Comparison of ENCODE assay signal across 9 cellular contexts in genomic region chr1:24926596-24927249, GRCh38. TPM values are rescaled to one million over a fixed set of nuclear protein-coding genes. Genes with fewer than 3 reads are reported as not detected.
DNase-seq lines count a peak whose midpoint lies in the region; ATAC-seq, FAIRE-seq and TF ChIP-seq lines count a peak whose summit lies in the region.
"Had no signal": no experiment of that assay in that cellular context is flagged by ENCODE, and none has a peak within 500 bp of the region (broad histone marks: within the 10 kb centered on the region; RNA-seq: fewer than 3 reads in every experiment).

No MANE protein-coding gene starts in this region.

- DNase-seq in CD1c-positive myeloid dendritic cell (ENCODE audit: extremely low spot score) = peak; percentile 78
- no peak for DNase-seq in GM18507 (ENCODE audit: extremely low spot score, insufficient read length, low read depth)
- peak; percentile 55 for DNase-seq in WTC11 (ENCODE audit: low spot score)
- DNase-seq in left kidney (ENCODE audit: low read depth, low spot score) = peak; percentile 69
- no peak for DNase-seq in body of pancreas
- no peak for DNase-seq in T1000 (lab: John Stamatoyannopoulos, UW)
- no peak for DNase-seq in activated gamma-delta T cell (lab: John Stamatoyannopoulos, UW)
- DNase-seq in left lobe of liver (ENCODE audit: low spot score) = no peak
- DNase-seq: stimulated activated CD8-positive, alpha-beta memory T cell treated with anti-CD3 and anti-CD28 coated beads, Interleukin-4, amount 100 ng/mL, for 48 hours had no signal

- no peaks in the 10 kb centered on the region for H3K36me3 ChIP-seq in body of pancreas (replicated peaks in 1 of 2; ENCODE audit: insufficient read depth in 1 of 2, low read depth in 2 of 2)

- no peak overlapping the region for H3K27ac Mint-ChIP-seq in WTC11

- H3K27me3 Mint-ChIP-seq in WTC11 (ENCODE audit: low read depth) = peaks cover 70% of the 10 kb centered on the region

- peaks cover 40% of the 10 kb centered on the region for H3K4me1 Mint-ChIP-seq in WTC11

- 21 to 26% methylated on average over 7 to 15 of the region's 15 CpGs for WGBS in body of pancreas, 2 donors

- peaks cover 37% of the 10 kb centered on the region for H3K4me1 ChIP-seq in body of pancreas

- no peak for TF ChIP-seq POLR2A in body of pancreas (IDR thresholded peaks at IDR 0.05)

- peaks cover 0 to 44% of the 10 kb centered on the region in 2 donors for H3K27me3 ChIP-seq in body of pancreas

- intact Hi-C loops in body of pancreas (cut with DNase I) = no loop called here

- peak; percentile 84 for FAIRE-seq in GM18507 (lab: Jason Lieb, UNC)

- no peak overlapping the region for H3K4me3 ChIP-seq in body of pancreas

- H3K9me3 ChIP-seq in body of pancreas = no peaks in the 10 kb centered on the region

- CTCF ChIA-PET in WTC11 (lab: Charles Lee) = interaction anchor here (0.6 to 4.2 kb wide), 18 partner anchors 8 to 592 kb away, joined by 3 to 52 read pairs (median 5); no protein-coding TSS in a partner anchor

- peak; percentile 14 for ATAC-seq in WTC11
- no peak for ATAC-seq in body of pancreas
- ATAC-seq in left lobe of liver = no peak

- no peaks in the 10 kb centered on the region for H3K36me3 Mint-ChIP-seq in WTC11

- POLR2A ChIA-PET in WTC11 (lab: Charles Lee) = interaction anchor here (0.6 to 2.6 kb wide), 3 partner anchors 38 to 289 kb away, joined by 4 to 11 read pairs (median 8); no protein-coding TSS in a partner anchor

- no peaks in the 10 kb centered on the region for H3K9me3 Mint-ChIP-seq in WTC11

- TF ChIP-seq CTCF in WTC11 (IDR thresholded peaks at IDR 0.05) (no peak), body of pancreas (IDR thresholded peaks at IDR 0.05) (no peak)

- peak overlapping the region; percentile 70 for H3K4me3 Mint-ChIP-seq in WTC11

- no peak overlapping the region for H3K27ac ChIP-seq in body of pancreas

TF ChIP-seq in WTC11, 78 proteins besides CTCF, POLR2A, EP300 and RAD21:
- no peak for TF ChIP-seq SP1 (CRISPR knock-in tag; conservative IDR thresholded peaks at IDR 0.05)
- 0 out of 2 replicates have a peak, but pooled peaks have one; percentile 25 for TF ChIP-seq ZNF317 (CRISPR knock-in tag; IDR thresholded peaks at IDR 0.05; ENCODE audit: borderline replicate concordance, low read depth)
- TF ChIP-seq TEAD4 (CRISPR knock-in tag; IDR thresholded peaks at IDR 0.05) = no peak
- TF ChIP-seq ZNF263 (CRISPR knock-in tag; IDR thresholded peaks at IDR 0.05; ENCODE audit: low read depth) = no peak

RNA-seq across cellular contexts. Expression of gene RUNX3, which starts 3.4 kb away (rescaled TPM):
- 1.5 to 1.8 TPM (median 1.8 TPM) in 3 replicates for total RNA-seq in WTC11 (2021)
- total RNA-seq in body of pancreas = under 1 TPM in 1 of 2 donors, not detected in 1; 0.26 TPM
- 0.86 TPM for total RNA-seq in left lobe of liver

Comparison
In these comparisons a context has a peak if more than half of its experiments do, and no peak if none do; other contexts are left out.
1. DNase-seq: peak in CD1c-positive myeloid dendritic cell (single experiment), WTC11 (single experiment) and left kidney (single experiment); none in GM18507 (single experiment), body of pancreas (0 of 4), T1000 (single experiment), activated gamma-delta T cell (single experiment) and left lobe of liver (single experiment).